ENCODE assay signal across 8 cellular contexts in the genomic region with DNA sequence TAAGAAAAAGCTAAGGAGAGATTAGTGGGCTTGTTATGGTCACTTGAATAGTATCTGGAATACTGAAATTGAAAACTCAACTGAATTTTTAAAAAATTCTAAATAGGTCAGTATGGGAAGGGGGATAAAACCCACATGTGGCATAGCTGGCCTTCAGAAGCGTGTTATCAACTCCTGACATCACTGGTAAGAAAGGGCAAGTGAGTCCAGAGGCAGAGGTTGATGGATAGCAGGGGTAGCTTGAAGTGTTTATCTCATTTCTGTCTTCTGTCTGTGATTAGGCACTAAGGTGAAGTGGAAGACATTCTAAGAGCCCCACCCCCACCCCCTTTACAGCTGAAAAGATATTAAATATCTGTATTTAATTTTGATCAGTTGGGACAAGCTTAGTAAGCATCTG.
"Had no signal": no experiment of that assay in that cellular context is flagged by ENCODE, and none has a peak within 500 bp of the region (broad histone marks: within the 10 kb centered on the region; RNA-seq: fewer than 3 reads in every experiment).

No MANE protein-coding gene starts in this region.

- ATAC-seq: GM23338, HCT116 had no signal

- DNase-seq: GM23248, GOT3, H7, H9, HCEC 1CT, HFFc6 had no signal
